ENCODE assay signal across 9 cellular contexts in genomic region chr10:99312501-99312900, GRCh38. TPM values are rescaled to one million over a fixed set of nuclear protein-coding genes. Genes with fewer than 3 reads are reported as not detected.
"Had no signal": no experiment of that assay in that cellular context is flagged by ENCODE, and none has a peak within 500 bp of the region (broad histone marks: within the 10 kb centered on the region; RNA-seq: fewer than 3 reads in every experiment).

No MANE protein-coding gene starts in this region.

- H3K4me3 ChIP-seq: K562 had no signal

- ATAC-seq: HepG2, K562 had no signal

- H3K27ac ChIP-seq: HL-60 had no signal

- DNase-seq: IMR-90, KBM-7 had no signal

- FAIRE-seq: HepG2, HTR-8/SVneo, K562 had no signal

RNA-seq across cellular contexts. Expression of gene CNNM1, which starts 16.7 kb away (rescaled TPM):
- total RNA-seq: HT-29, HT1080, K562 had no signal
- polyA plus RNA-seq: IgD-negative memory B cell, K562 had no signal
